Comparison of ENCODE assay signal across 1 cellular context in genomic region chr17:81106716-81107115, GRCh38.
TF ChIP-seq lines count a peak whose summit lies in the region.

No MANE protein-coding gene starts in this region.

TF ChIP-seq in WTC11, 78 proteins besides CTCF, POLR2A, EP300 and RAD21 (continued from another document):
- no peak for TF ChIP-seq GABPB1 (CRISPR knock-in tag; IDR thresholded peaks at IDR 0.05)
